12 cellular contexts compared by ENCODE assay signal in genomic region chr4:38668203-38668602, GRCh38. TPM values are rescaled to one million over a fixed set of nuclear protein-coding genes. Genes with fewer than 3 reads are reported as not detected.
A peak's percentile ranks its signal among the peaks of the same experiment; 100 is the strongest.
DNase-seq lines count a peak whose midpoint lies in the region; ATAC-seq and TF ChIP-seq lines count a peak whose summit lies in the region.
"Had no signal": no experiment of that assay in that cellular context is flagged by ENCODE, and none has a peak within 500 bp of the region (broad histone marks: within the 10 kb centered on the region; RNA-seq: fewer than 3 reads in every experiment).

No MANE protein-coding gene starts in this region.

- peak overlapping the region; percentile 15 for H3K27ac Mint-ChIP-seq in activated CD8-positive, alpha-beta T cell treated with anti-CD3 and anti-CD28 coated beads for 36 hours
- no peak overlapping the region for H3K27ac Mint-ChIP-seq in activated CD8-positive, alpha-beta T cell treated with anti-CD3 and anti-CD28 coated beads, Interleukin-2, amount 10 ng/mL, durations not matched to agents 7 days and 5 days
- H3K27ac Mint-ChIP-seq in effector memory CD8-positive, alpha-beta T cell: peak overlapping the region; percentile 95
- peak overlapping the region in 8 of 10 donors; percentile 79 to 99 (median 93) for H3K27ac Mint-ChIP-seq in naive thymus-derived CD8-positive, alpha-beta T cell
- peak overlapping the region; percentile 100 for H3K27ac Mint-ChIP-seq in type B pancreatic cell

- H3K4me1 Mint-ChIP-seq in activated CD8-positive, alpha-beta T cell treated with anti-CD3 and anti-CD28 coated beads for 36 hours (ENCODE audit: low read depth): peaks cover 75% of the 10 kb centered on the region
- peaks cover 68% of the 10 kb centered on the region for H3K4me1 Mint-ChIP-seq in activated CD8-positive, alpha-beta T cell treated with anti-CD3 and anti-CD28 coated beads, Interleukin-2, amount 10 ng/mL, durations not matched to agents 7 days and 5 days (ENCODE audit: low read depth)
- peaks cover 53 to 72% of the 10 kb centered on the region in 2 donors for H3K4me1 Mint-ChIP-seq in effector memory CD8-positive, alpha-beta T cell (ENCODE audit: low read depth in 2 of 2)
- H3K4me1 Mint-ChIP-seq in naive thymus-derived CD8-positive, alpha-beta T cell: peaks cover 39 to 78% (median 66%) of the 10 kb centered on the region in 4 donors
- H3K4me1 Mint-ChIP-seq in type B pancreatic cell (ENCODE audit: unreplicated experiment): peaks cover 59% of the 10 kb centered on the region

- no peaks in the 10 kb centered on the region for H3K9me3 Mint-ChIP-seq in activated CD8-positive, alpha-beta T cell treated with anti-CD3 and anti-CD28 coated beads for 36 hours
- H3K9me3 Mint-ChIP-seq in activated CD8-positive, alpha-beta T cell treated with anti-CD3 and anti-CD28 coated beads, Interleukin-2, amount 10 ng/mL, durations not matched to agents 7 days and 5 days (ENCODE audit: insufficient read depth): no peaks in the 10 kb centered on the region
- no peaks in the 10 kb centered on the region for H3K9me3 Mint-ChIP-seq in effector memory CD8-positive, alpha-beta T cell
- no peaks in the 10 kb centered on the region for H3K9me3 Mint-ChIP-seq in naive thymus-derived CD8-positive, alpha-beta T cell
- H3K9me3 Mint-ChIP-seq in type B pancreatic cell: no peaks in the 10 kb centered on the region
- H3K9me3 Mint-ChIP-seq: activated naive CD4-positive, alpha-beta T cell treated with anti-CD3 and anti-CD28 coated beads, Interleukin-2, amount 50 U/mL, for 72 hours had no signal

- no peak for TF ChIP-seq CTCF in activated CD8-positive, alpha-beta T cell treated with anti-CD3 and anti-CD28 coated beads for 36 hours (IDR thresholded peaks at IDR 0.05)
- TF ChIP-seq CTCF in type B pancreatic cell (conservative IDR thresholded peaks at IDR 0.05): no peak

- DNase-seq in activated CD8-positive, alpha-beta T cell treated with anti-CD3 and anti-CD28 coated beads for 36 hours: no peak
- no peak for DNase-seq in activated CD8-positive, alpha-beta T cell treated with anti-CD3 and anti-CD28 coated beads, Interleukin-2, amount 10 ng/mL, durations not matched to agents 7 days and 5 days
- no peak for DNase-seq in effector memory CD8-positive, alpha-beta T cell
- no peak for DNase-seq in naive thymus-derived CD8-positive, alpha-beta T cell
- DNase-seq in type B pancreatic cell (ENCODE audit: extremely low spot score, unreplicated experiment) (no peak), SK-N-DZ (ENCODE audit: low spot score) (no peak)
- DNase-seq: activated CD4-positive, CD25-positive, alpha-beta regulatory T cell treated with anti-CD3 and anti-CD28 coated beads, Interleukin-2, amount 50 U/mL, for 72 hours; NCI-H510A; stimulated activated CD8-positive, alpha-beta memory T cell treated with anti-CD3 and anti-CD28 coated beads, Interleukin-4, amount 100 ng/mL, for 48 hours had no signal

- no peaks in the 10 kb centered on the region for H3K27me3 Mint-ChIP-seq in activated CD8-positive, alpha-beta T cell treated with anti-CD3 and anti-CD28 coated beads for 36 hours
- no peaks in the 10 kb centered on the region for H3K27me3 Mint-ChIP-seq in activated CD8-positive, alpha-beta T cell treated with anti-CD3 and anti-CD28 coated beads, Interleukin-2, amount 10 ng/mL, durations not matched to agents 7 days and 5 days (ENCODE audit: low read depth)
- no peaks in the 10 kb centered on the region for H3K27me3 Mint-ChIP-seq in effector memory CD8-positive, alpha-beta T cell
- H3K27me3 Mint-ChIP-seq in naive thymus-derived CD8-positive, alpha-beta T cell: no peaks in the 10 kb centered on the region
- H3K27me3 Mint-ChIP-seq in type B pancreatic cell: peaks cover 3% of the 10 kb centered on the region

- H3K36me3 Mint-ChIP-seq in activated CD8-positive, alpha-beta T cell treated with anti-CD3 and anti-CD28 coated beads for 36 hours (ENCODE audit: low read depth): no peaks in the 10 kb centered on the region
- H3K36me3 Mint-ChIP-seq in activated CD8-positive, alpha-beta T cell treated with anti-CD3 and anti-CD28 coated beads, Interleukin-2, amount 10 ng/mL, durations not matched to agents 7 days and 5 days (ENCODE audit: low read depth): peaks cover 2% of the 10 kb centered on the region
- H3K36me3 Mint-ChIP-seq in effector memory CD8-positive, alpha-beta T cell (ENCODE audit: insufficient read depth): peaks cover 63% of the 10 kb centered on the region
- peaks cover 0 to 14% (median 3%) of the 10 kb centered on the region in 3 donors for H3K36me3 Mint-ChIP-seq in naive thymus-derived CD8-positive, alpha-beta T cell
- H3K36me3 Mint-ChIP-seq in type B pancreatic cell: peaks cover 18% of the 10 kb centered on the region
- H3K36me3 Mint-ChIP-seq: activated naive CD4-positive, alpha-beta T cell treated with anti-CD3 and anti-CD28 coated beads, Interleukin-2, amount 50 U/mL, for 72 hours had no signal

- CTCF ChIA-PET in activated CD8-positive, alpha-beta T cell treated with anti-CD3 and anti-CD28 coated beads for 36 hours (lab: Charles Lee): interaction anchor here (1.3 to 4.7 kb wide), 4 partner anchors 9 to 488 kb away, joined by 4 to 30 read pairs (median 12); no protein-coding TSS in a partner anchor
- CTCF ChIA-PET in activated CD8-positive, alpha-beta T cell treated with anti-CD3 and anti-CD28 coated beads, Interleukin-2, amount 10 ng/mL, durations not matched to agents 7 days and 5 days (lab: Charles Lee): interaction anchor here (1.3 to 5.1 kb wide), 5 partner anchors 9 to 488 kb away, joined by 3 to 47 read pairs (median 27); no protein-coding TSS in a partner anchor

- POLR2A ChIA-PET in activated CD8-positive, alpha-beta T cell treated with anti-CD3 and anti-CD28 coated beads for 36 hours (lab: Charles Lee): interaction anchor here (1.4 kb wide), 1 partner anchor 12 kb away, joined by 4 read pairs; no protein-coding TSS in a partner anchor
- POLR2A ChIA-PET in activated CD8-positive, alpha-beta T cell treated with anti-CD3 and anti-CD28 coated beads, Interleukin-2, amount 10 ng/mL, durations not matched to agents 7 days and 5 days (lab: Charles Lee): no interaction called here
- POLR2A ChIA-PET in naive thymus-derived CD8-positive, alpha-beta T cell (lab: Charles Lee): interaction anchor here (1.4 to 11.1 kb wide), 4 partner anchors 11 to 349 kb away, joined by 5 to 181 read pairs (median 41); no protein-coding TSS in a partner anchor

- intact Hi-C loops in activated CD8-positive, alpha-beta T cell treated with anti-CD3 and anti-CD28 coated beads for 36 hours (cut with micrococcal nuclease): loop anchor here (5.0 to 10.0 kb wide), 2 partner anchors 351 to 983 kb away; partner anchors contain the start of gene RELL1

- no peak overlapping the region for H3K4me3 Mint-ChIP-seq in activated CD8-positive, alpha-beta T cell treated with anti-CD3 and anti-CD28 coated beads for 36 hours
- no peak overlapping the region for H3K4me3 Mint-ChIP-seq in activated CD8-positive, alpha-beta T cell treated with anti-CD3 and anti-CD28 coated beads, Interleukin-2, amount 10 ng/mL, durations not matched to agents 7 days and 5 days
- peak overlapping the region; percentile 61 to 98 for H3K4me3 Mint-ChIP-seq in effector memory CD8-positive, alpha-beta T cell
- peak overlapping the region in 5 of 10 donors; percentile 7 to 90 (median 31) for H3K4me3 Mint-ChIP-seq in naive thymus-derived CD8-positive, alpha-beta T cell
- peak overlapping the region; percentile 39 for H3K4me3 Mint-ChIP-seq in type B pancreatic cell

- no peak for ATAC-seq in activated CD8-positive, alpha-beta T cell treated with anti-CD3 and anti-CD28 coated beads for 36 hours
- no peak for ATAC-seq in activated CD8-positive, alpha-beta T cell treated with anti-CD3 and anti-CD28 coated beads, Interleukin-2, amount 10 ng/mL, durations not matched to agents 7 days and 5 days
- ATAC-seq in effector memory CD8-positive, alpha-beta T cell (replicated peaks): no peak
- no peak for ATAC-seq in naive thymus-derived CD8-positive, alpha-beta T cell
- no peak for ATAC-seq in HG03175 (IDR thresholded peaks at IDR 0.05; ENCODE audit: unreplicated experiment)
- no peak for ATAC-seq in GM18520 (IDR thresholded peaks at IDR 0.05; ENCODE audit: unreplicated experiment)
- ATAC-seq: activated naive CD4-positive, alpha-beta T cell treated with anti-CD3 and anti-CD28 coated beads, Interleukin-2, amount 50 U/mL, for 72 hours had no signal

RNA-seq across cellular contexts. Expression of gene KLF3, which starts 4.2 kb away (rescaled TPM):
- 1 to 10 TPM; 5.5 to 6.0 TPM for total RNA-seq in activated CD8-positive, alpha-beta T cell treated with anti-CD3 and anti-CD28 coated beads for 36 hours
- 1 to 10 TPM; 8.1 to 8.3 TPM for total RNA-seq in activated CD8-positive, alpha-beta T cell treated with anti-CD3 and anti-CD28 coated beads, Interleukin-2, amount 10 ng/mL, durations not matched to agents 7 days and 5 days
- 100 to 1,000 TPM; 124 to 125 TPM for total RNA-seq in naive thymus-derived CD8-positive, alpha-beta T cell
- 10 to 100 TPM; 46.2 to 56.6 (median 50.8) TPM for polyA plus RNA-seq in naive thymus-derived CD8-positive, alpha-beta T cell
- total RNA-seq in type B pancreatic cell (ENCODE audit: low replicate concordance): 62.0 and 106 TPM in 2 replicates
- polyA plus RNA-seq in SK-N-DZ (2014; cell fraction: cytosol; rRNA removed): 11.8 and 15.4 TPM in 2 replicates
- polyA plus RNA-seq in SK-N-DZ (2014; cell fraction: nucleus; rRNA removed): 9.2 and 12.3 TPM in 2 replicates

Comparison
In these comparisons a context has a peak if more than half of its experiments do, and no peak if none do; other contexts are left out.
1. H3K4me3 Mint-ChIP-seq: peak in effector memory CD8-positive, alpha-beta T cell (2 of 2) and type B pancreatic cell (single experiment); none in activated CD8-positive, alpha-beta T cell treated with anti-CD3 and anti-CD28 coated beads for 36 hours (single experiment) and activated CD8-positive, alpha-beta T cell treated with anti-CD3 and anti-CD28 coated beads, Interleukin-2, amount 10 ng/mL, durations not matched to agents 7 days and 5 days (single experiment).